13 cellular contexts compared by ENCODE assay signal in the genomic region with DNA sequence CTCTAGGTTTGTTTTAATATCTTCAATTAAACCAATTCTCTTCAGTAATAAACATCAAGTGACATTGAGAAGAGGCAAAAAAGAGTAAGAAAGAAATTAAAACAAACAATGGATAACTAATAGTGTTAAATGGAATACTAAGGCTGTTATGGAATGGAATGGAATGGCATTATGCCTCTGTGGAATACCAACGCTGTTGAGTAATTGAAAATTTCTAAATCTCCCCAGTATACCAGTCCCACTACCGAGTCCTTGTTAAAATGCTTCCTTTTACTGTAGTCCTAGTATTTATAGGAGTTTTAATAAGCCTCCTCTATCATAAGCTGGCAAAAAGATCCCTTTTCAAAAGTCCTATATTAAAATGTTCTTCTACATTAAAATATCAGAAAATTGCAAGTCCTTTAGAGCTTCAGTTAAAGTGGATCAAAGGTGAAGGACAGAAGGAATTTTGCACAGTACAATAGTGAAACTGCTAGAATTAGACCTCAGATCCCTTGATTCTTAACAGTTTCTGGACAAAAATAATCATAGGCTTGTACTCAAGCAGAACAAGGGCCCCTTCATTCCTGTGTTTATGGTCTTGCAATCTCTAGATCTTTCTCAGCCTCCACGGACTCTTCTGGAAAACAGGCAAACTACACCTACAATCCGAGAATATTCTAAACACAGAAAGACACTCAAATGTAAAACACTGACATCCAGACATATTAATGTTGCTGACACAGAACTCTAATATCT.
DNase-seq lines count a peak whose midpoint lies in the region; ATAC-seq and TF ChIP-seq lines count a peak whose summit lies in the region.
"Had no signal": no experiment of that assay in that cellular context is flagged by ENCODE, and none has a peak within 500 bp of the region (broad histone marks: within the 10 kb centered on the region; RNA-seq: fewer than 3 reads in every experiment).

No MANE protein-coding gene starts in this region.

- no peak overlapping the region for H2AK5ac ChIP-seq in mesenchymal stem cell (ENCODE audit: low read length, severe bottlenecking)

- H2BK120ac ChIP-seq in mesenchymal stem cell (ENCODE audit: low read depth, low read length): no peak overlapping the region

- no peak overlapping the region for H3K4me3 ChIP-seq in mesenchymal stem cell (ENCODE audit: insufficient read depth in 1 of 2, low read depth in 1 of 2, low read length in 2 of 2)
- H3K4me3 ChIP-seq in thoracic aorta: peak overlapping the region; percentile 24
- H3K4me3 ChIP-seq in PC-9: no peak overlapping the region

- H2BK12ac ChIP-seq in mesenchymal stem cell (ENCODE audit: low read length in 2 of 2): no peak overlapping the region

- no TSS peak for BruUV-seq in PC-9 (replicated peaks; lab: Mats Ljungman, UMichigan)

- no peak overlapping the region for H4K8ac ChIP-seq in mesenchymal stem cell (ENCODE audit: low read length)

- POLR2A ChIA-PET in PC-9 (lab: Charles Lee; ENCODE audit: unreplicated experiment): no interaction called here

- H3K27me3 ChIP-seq in mesenchymal stem cell (ENCODE audit: control insufficient read depth in 1 of 2, insufficient read depth in 1 of 2, low read length in 2 of 2) (no peaks in the 10 kb centered on the region), thoracic aorta (replicated peaks; ENCODE audit: insufficient read depth) (no peaks in the 10 kb centered on the region), PC-9 (ENCODE audit: insufficient read depth, low read depth) (no peaks in the 10 kb centered on the region)

- peaks cover 2% of the 10 kb centered on the region for H3K4me1 ChIP-seq in mesenchymal stem cell (ENCODE audit: control insufficient read depth, insufficient read depth, low read depth, low read length)
- H3K4me1 ChIP-seq in thoracic aorta (ENCODE audit: control insufficient read depth in 1 of 2, low read depth in 2 of 2): no peaks in the 10 kb centered on the region
- H3K4me1 ChIP-seq in PC-9 (replicated peaks; ENCODE audit: insufficient read depth): no peaks in the 10 kb centered on the region

- no peaks in the 10 kb centered on the region for H3K79me1 ChIP-seq in mesenchymal stem cell (replicated peaks; ENCODE audit: low read length, poor library complexity, severe bottlenecking)

- no peak overlapping the region for H3K14ac ChIP-seq in mesenchymal stem cell (ENCODE audit: low read length in 2 of 2)

- H2BK15ac ChIP-seq in mesenchymal stem cell (ENCODE audit: low read depth, poor library complexity, severe bottlenecking): no peak overlapping the region

- H4K91ac ChIP-seq in mesenchymal stem cell (ENCODE audit: low read length): no peak overlapping the region

- H3K4me2 ChIP-seq in mesenchymal stem cell (ENCODE audit: low read length, poor library complexity, severe bottlenecking) (peak overlapping the region; percentile 63), PC-9 (no peak overlapping the region)

- intact Hi-C loops in PC-9 (cut with micrococcal nuclease; ENCODE audit: unreplicated experiment): no loop called here

- ATAC-seq in thoracic aorta (ENCODE audit: insufficient number of reproducible peaks, low FRiP score, low read depth) (no peak), GM18861 (IDR thresholded peaks at IDR 0.05; ENCODE audit: unreplicated experiment) (no peak)
- ATAC-seq: activated naive CD8-positive, alpha-beta T cell treated with anti-CD3 and anti-CD28 coated beads, Interleukin-2, amount 50 U/mL, for 24 hours; activated T-cell treated with anti-CD3 and anti-CD28 coated beads, Interleukin-2, amount 50 U/mL, for 4 hours had no signal

- no peaks in the 10 kb centered on the region for H3F3A ChIP-seq in PC-9 (ENCODE audit: insufficient read depth, low read depth)

- WGBS in mesenchymal stem cell: 30% methylated on average over 2 of the region's 4 CpGs

- H2BK5ac ChIP-seq in mesenchymal stem cell (ENCODE audit: low read depth, low read length, poor library complexity, severe bottlenecking): peak overlapping the region; percentile 89

- no peak for TF ChIP-seq CTCF in thoracic aorta (IDR thresholded peaks at IDR 0.05)
- no peak for TF ChIP-seq CTCF in PC-9 (conservative IDR thresholded peaks at IDR 0.05)

- no peak overlapping the region for H3K9ac ChIP-seq in mesenchymal stem cell (ENCODE audit: low read length)

- H3K79me2 ChIP-seq in PC-9 (ENCODE audit: low read depth): no peaks in the 10 kb centered on the region

- CTCF ChIA-PET in PC-9 (lab: Charles Lee): no interaction called here

- H3K9me3 ChIP-seq in mesenchymal stem cell (ENCODE audit: control insufficient read depth, low read length): no peaks in the 10 kb centered on the region
- H3K9me3 ChIP-seq in thoracic aorta: no peaks in the 10 kb centered on the region
- H3K9me3 ChIP-seq in PC-9 (ENCODE audit: insufficient read depth, low read depth): no peaks in the 10 kb centered on the region

- no peak overlapping the region for H3K23ac ChIP-seq in mesenchymal stem cell (ENCODE audit: low read length in 2 of 2)

- H3K4ac ChIP-seq in mesenchymal stem cell (ENCODE audit: low read depth in 1 of 2, low read length in 2 of 2): no peak overlapping the region

- H4K20me1 ChIP-seq in PC-9 (ENCODE audit: insufficient read depth): no peaks in the 10 kb centered on the region

- peak overlapping the region; percentile 74 for H3K27ac ChIP-seq in cingulate gyrus (ENCODE audit: low read depth, low read length)
- peak overlapping the region; percentile 90 for H3K27ac ChIP-seq in mesenchymal stem cell (ENCODE audit: low read length, poor library complexity, severe bottlenecking)
- no peak overlapping the region for H3K27ac ChIP-seq in thoracic aorta
- H3K27ac ChIP-seq in PC-9: no peak overlapping the region
- H3K27ac ChIP-seq: RWPE1 had no signal

- peak; percentile 19 for DNase-seq in NCI-H2227 treated with DMSO at 0.1 percent for 48 hours (lab: John Stamatoyannopoulos, UW)
- peak; percentile 29 for DNase-seq in mesenchymal stem cell
- no peak for DNase-seq in thoracic aorta (ENCODE audit: low spot score)
- no peak for DNase-seq in PC-9
- no peak for DNase-seq in HuH-7.5 (ENCODE audit: low spot score)
- DNase-seq: activated naive CD8-positive, alpha-beta T cell treated with anti-CD3 and anti-CD28 coated beads, Interleukin-2, amount 50 U/mL, for 24 hours; activated T-cell treated with anti-CD3 and anti-CD28 coated beads, Interleukin-2, amount 50 U/mL, for 4 hours; mesendoderm; NCI-H2029 treated with DMSO at 0.1 percent for 48 hours; NCI-H774 had no signal

- H3K36me3 ChIP-seq in mesenchymal stem cell (ENCODE audit: control insufficient read depth in 1 of 2, insufficient read depth in 2 of 2, low read depth in 1 of 2, low read length in 2 of 2) (peaks cover 0 to 5% of the 10 kb centered on the region in 2 experiments), thoracic aorta (no peaks in the 10 kb centered on the region), PC-9 (ENCODE audit: low read depth) (no peaks in the 10 kb centered on the region)

- no peaks in the 10 kb centered on the region for H3K9me2 ChIP-seq in PC-9 (ENCODE audit: insufficient read depth)

- H3K18ac ChIP-seq in mesenchymal stem cell (ENCODE audit: low read depth in 1 of 2, low read length in 2 of 2): no peak overlapping the region

- no peak overlapping the region for H2AFZ ChIP-seq in mesenchymal stem cell (ENCODE audit: low read depth, low read length)
- no peak overlapping the region for H2AFZ ChIP-seq in PC-9

Comparison
In these comparisons a context has a peak if more than half of its experiments do, and no peak if none do; other contexts are left out.
1. DNase-seq: peak in NCI-H2227 treated with DMSO at 0.1 percent for 48 hours (single experiment) and mesenchymal stem cell (single experiment); none in thoracic aorta (single experiment), PC-9 (0 of 2) and HuH-7.5 (single experiment).
2. H3K27ac ChIP-seq: peak in cingulate gyrus (single experiment) and mesenchymal stem cell (single experiment); none in thoracic aorta (0 of 2) and PC-9 (single experiment).